ENCODE assay signal across 8 cellular contexts in the genomic region with DNA sequence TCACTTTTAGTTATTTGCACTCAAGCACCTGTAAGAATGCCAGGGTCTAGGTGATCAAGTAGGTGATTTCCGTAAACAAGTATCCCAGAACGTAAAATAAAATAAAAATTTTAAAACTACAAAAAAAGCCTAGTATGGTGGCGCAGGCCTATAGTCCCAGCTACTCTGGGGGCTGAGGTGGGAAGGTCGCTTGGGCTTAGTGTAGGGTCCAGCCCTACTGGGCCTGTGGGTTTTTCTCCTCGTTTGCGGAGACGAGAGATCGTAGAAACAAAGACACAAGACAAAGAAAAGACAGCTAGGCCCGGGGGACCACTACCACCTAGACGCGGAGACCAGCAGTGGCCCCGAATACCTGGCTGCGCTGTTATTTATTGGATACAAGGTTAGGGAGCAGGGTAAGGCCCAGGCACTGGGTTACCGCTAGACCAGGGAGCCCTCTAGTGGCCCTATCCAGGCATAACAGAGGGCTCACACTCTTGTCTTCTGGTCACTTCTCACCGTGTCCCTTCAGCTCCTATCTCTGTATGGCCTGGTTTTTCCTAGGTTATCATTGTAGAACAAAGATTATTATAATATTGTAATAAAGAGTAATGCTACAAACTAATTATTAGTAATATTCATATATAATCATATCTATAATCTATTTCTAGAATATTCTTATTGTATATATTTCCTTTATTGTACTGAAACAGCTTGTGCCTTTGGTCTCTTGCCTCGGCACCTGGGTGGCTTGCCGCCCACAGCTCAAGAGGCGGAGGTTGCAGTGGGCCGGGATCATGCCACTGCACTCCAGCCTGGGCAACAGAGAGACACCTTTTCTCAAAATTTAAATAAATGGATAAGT. TPM values are rescaled to one million over a fixed set of nuclear protein-coding genes. Genes with fewer than 3 reads are reported as not detected.
DNase-seq lines count a peak whose midpoint lies in the region; ATAC-seq and TF ChIP-seq lines count a peak whose summit lies in the region.

No MANE protein-coding gene starts in this region.

- POLR2A ChIA-PET in CD8-positive, alpha-beta T cell (lab: Charles Lee), result no interaction called here

- TF ChIP-seq CTCF in CD8-positive, alpha-beta T cell (IDR thresholded peaks at IDR 0.05), result peak; percentile 65
- TF ChIP-seq CTCF in esophagus squamous epithelium (IDR thresholded peaks at IDR 0.05), result peak; percentile 19 to 59 (median 52)

- no peaks in the 10 kb centered on the region for H3K27me3 Mint-ChIP-seq in CD8-positive, alpha-beta T cell (ENCODE audit: low read depth)

- TF ChIP-seq POLR2A in esophagus squamous epithelium (IDR thresholded peaks at IDR 0.05), result no peak

- no peaks in the 10 kb centered on the region for H3K9me3 Mint-ChIP-seq in CD8-positive, alpha-beta T cell

- H3K36me3 ChIP-seq in CD8-positive, alpha-beta T cell (ENCODE audit: insufficient read depth, low read length), result no peaks in the 10 kb centered on the region
- H3K36me3 ChIP-seq in esophagus squamous epithelium, result no peaks in the 10 kb centered on the region

- peak in 5 of 7 experiments; percentile 0 to 61 (median 24) for DNase-seq in CD8-positive, alpha-beta T cell
- peak; percentile 13 for DNase-seq in NCI-H2171 treated with DMSO at 0.1 percent for 48 hours (lab: John Stamatoyannopoulos, UW)
- DNase-seq in activated CD8-positive, alpha-beta memory T cell treated with anti-CD3 and anti-CD28 coated beads for 24 hours, result peak; percentile 71
- DNase-seq in esophagus squamous epithelium (lab: John Stamatoyannopoulos, UW), result no peak
- peak in 29 of 56 donors; percentile 0 to 46 (median 2) for DNase-seq in nucleus accumbens (lab: John Stamatoyannopoulos, UW)
- no peak for DNase-seq in NCI-H2107 treated with DMSO at 0.1 percent for 48 hours (lab: John Stamatoyannopoulos, UW; ENCODE audit: unreplicated experiment)

- no peak overlapping the region for H3K27ac ChIP-seq in CD8-positive, alpha-beta T cell (ENCODE audit: low read depth, low read length)
- H3K27ac ChIP-seq in esophagus squamous epithelium, result no peak overlapping the region

- WGBS in esophagus squamous epithelium, 2 donors, result 38 to 60% methylated on average over 5 to 19 of the region's 19 CpGs

- peak; percentile 38 for ATAC-seq in CD8-positive, alpha-beta T cell
- ATAC-seq in GM21381 (IDR thresholded peaks at IDR 0.05; ENCODE audit: unreplicated experiment) (peak; percentile 60), GM19397 (IDR thresholded peaks at IDR 0.05; ENCODE audit: unreplicated experiment) (no peak)

- CTCF ChIA-PET in CD8-positive, alpha-beta T cell (lab: Charles Lee), result interaction anchor here (0.8 to 1.1 kb wide), 3 partner anchors 11 to 1132 kb away, joined by 3 read pairs; no protein-coding TSS in a partner anchor

- no peaks in the 10 kb centered on the region for H3K4me1 ChIP-seq in CD8-positive, alpha-beta T cell (ENCODE audit: insufficient read depth, low read length)
- no peaks in the 10 kb centered on the region for H3K4me1 ChIP-seq in esophagus squamous epithelium

- H3K4me3 ChIP-seq in CD8-positive, alpha-beta T cell (ENCODE audit: low read depth, low read length), result no peak overlapping the region
- no peak overlapping the region for H3K4me3 ChIP-seq in esophagus squamous epithelium

- H3K36me3 Mint-ChIP-seq in CD8-positive, alpha-beta T cell, result no peaks in the 10 kb centered on the region

- H3K27ac Mint-ChIP-seq in CD8-positive, alpha-beta T cell, result no peak overlapping the region

- H3K4me1 Mint-ChIP-seq in CD8-positive, alpha-beta T cell (ENCODE audit: low read depth), result no peaks in the 10 kb centered on the region

- H3K4me3 Mint-ChIP-seq in CD8-positive, alpha-beta T cell, result no peak overlapping the region

- no peaks in the 10 kb centered on the region for H3K9me3 ChIP-seq in CD8-positive, alpha-beta T cell (ENCODE audit: low read length)
- H3K9me3 ChIP-seq in esophagus squamous epithelium, result no peaks in the 10 kb centered on the region

- intact Hi-C loops in CD8-positive, alpha-beta T cell (cut with DNase I, micrococcal nuclease), result loop anchor here (5.0 to 10.0 kb wide), 2 partner anchors 447 to 450 kb away; no protein-coding TSS in a partner anchor
- intact Hi-C loops in esophagus squamous epithelium (cut with DNase I), result no loop called here

- no peaks in the 10 kb centered on the region for H3K27me3 ChIP-seq in CD8-positive, alpha-beta T cell (ENCODE audit: insufficient read depth, low read length)
- no peaks in the 10 kb centered on the region for H3K27me3 ChIP-seq in esophagus squamous epithelium

RNA-seq across cellular contexts. Expression of a gene that starts 38.4 kb away (rescaled TPM):
- total RNA-seq in CD8-positive, alpha-beta T cell, result not detected
- not detected for total RNA-seq in esophagus squamous epithelium

RNA-seq across cellular contexts. Expression of a gene that starts 38.6 kb away (rescaled TPM):
- not detected for total RNA-seq in CD8-positive, alpha-beta T cell
- total RNA-seq in esophagus squamous epithelium, result not detected

RNA-seq across cellular contexts. Expression of a gene that starts 41.9 kb away (rescaled TPM):
- total RNA-seq in CD8-positive, alpha-beta T cell, result 10 to 100 TPM; 35.0 to 35.6 TPM
- 10 to 100 TPM; 10.6 to 24.0 (median 18.2) TPM for total RNA-seq in esophagus squamous epithelium

RNA-seq across cellular contexts. Expression of a gene that starts 53.4 kb away (rescaled TPM):
- total RNA-seq in CD8-positive, alpha-beta T cell, result 10 to 100 TPM; 15.9 to 18.7 TPM
- total RNA-seq in esophagus squamous epithelium, result 10 to 100 TPM; 12.8 to 22.0 (median 13.1) TPM

Comparison
In these comparisons a context has a peak if more than half of its experiments do, and no peak if none do; other contexts are left out.
1. DNase-seq: peak in CD8-positive, alpha-beta T cell (5 of 7), NCI-H2171 treated with DMSO at 0.1 percent for 48 hours (single experiment), activated CD8-positive, alpha-beta memory T cell treated with anti-CD3 and anti-CD28 coated beads for 24 hours (single experiment) and nucleus accumbens (29 of 56); none in esophagus squamous epithelium (single experiment) and NCI-H2107 treated with DMSO at 0.1 percent for 48 hours (single experiment).